ENCODE assay signal across 9 cellular contexts in genomic region chr12:91182664-91183455, GRCh38. TPM values are rescaled to one million over a fixed set of nuclear protein-coding genes. Genes with fewer than 3 reads are reported as not detected.
A peak's percentile ranks its signal among the peaks of the same experiment; 100 is the strongest.
DNase-seq lines count a peak whose midpoint lies in the region; ATAC-seq and TF ChIP-seq lines count a peak whose summit lies in the region.
"Had no signal": no experiment of that assay in that cellular context is flagged by ENCODE, and none has a peak within 500 bp of the region (broad histone marks: within the 10 kb centered on the region; RNA-seq: fewer than 3 reads in every experiment).

DCN (minus strand) TSS chr12:91182817; CDS start chr12:91178552, 4,265 bp downstream.

- H3K27me3 ChIP-seq in left ventricle myocardium inferior (ENCODE audit: low read depth) (no peaks in the 10 kb centered on the region), prostate gland (replicated peaks; ENCODE audit: insufficient read depth) (no peaks in the 10 kb centered on the region)

- ATAC-seq in HG02970 (IDR thresholded peaks at IDR 0.05; ENCODE audit: low FRiP score, unreplicated experiment) (no peak), HG03457 (IDR thresholded peaks at IDR 0.05; ENCODE audit: unreplicated experiment) (no peak)

- intact Hi-C loops in left ventricle myocardium inferior (cut with micrococcal nuclease) (loop anchor here (10.0 kb wide), 1 partner anchor 142 kb away; no protein-coding TSS in a partner anchor), prostate gland (cut with DNase I) (no loop called here)

- no peak for TF ChIP-seq POLR2A in prostate gland (IDR thresholded peaks at IDR 0.05)

- in situ Hi-C loops in astrocyte of the spinal cord (cut with HindIII; ENCODE audit: low sequenced_read_pairs) = no loop called here

- TF ChIP-seq CTCF in AG10803 (conservative IDR thresholded peaks at IDR 0.05; ENCODE audit: low read length) (no peak), astrocyte of the spinal cord (IDR thresholded peaks at IDR 0.05; ENCODE audit: low read depth, low read length) (no peak), left ventricle myocardium inferior (IDR thresholded peaks at IDR 0.05; ENCODE audit: borderline replicate concordance) (no peak), prostate gland (IDR thresholded peaks at IDR 0.05) (no peak)

- WGBS in prostate gland = 43% methylated on average over 4 of the region's 4 CpGs

- H3K4me1 ChIP-seq in left ventricle myocardium inferior = no peaks in the 10 kb centered on the region
- H3K4me1 ChIP-seq in prostate gland (replicated peaks) = no peaks in the 10 kb centered on the region

- H3K9me3 ChIP-seq in left ventricle myocardium inferior (replicated peaks) = no peaks in the 10 kb centered on the region
- no peaks in the 10 kb centered on the region for H3K9me3 ChIP-seq in prostate gland

- peak within 1 kb of the TSS; percentile 72 for H3K4me3 ChIP-seq in AG10803 (ENCODE audit: low read length)
- H3K4me3 ChIP-seq in astrocyte of the spinal cord (ENCODE audit: low read depth, low read length) = peak within 1 kb of the TSS; percentile 54
- H3K4me3 ChIP-seq in left ventricle myocardium inferior = peak within 1 kb of the TSS; percentile 56
- peak within 1 kb of the TSS; percentile 11 to 12 for H3K4me3 ChIP-seq in prostate gland

- peak within 1 kb of the TSS; percentile 85 for H3K27ac ChIP-seq in left ventricle myocardium inferior (replicated peaks)
- peak within 1 kb of the TSS; percentile 14 to 43 for H3K27ac ChIP-seq in prostate gland

- DNase-seq in AG10803 (ENCODE audit: low read depth) (peak; percentile 55), astrocyte of the spinal cord (ENCODE audit: low read depth, low spot score) (peak; percentile 63), left ventricle myocardium inferior (no peak), prostate gland (ENCODE audit: low spot score) (no peak), NCI-H526 treated with DMSO at 0.1 percent for 48 hours (lab: John Stamatoyannopoulos, UW) (no peak), AG20443 (ENCODE audit: low spot score) (no peak)
- DNase-seq: activated naive CD4-positive, alpha-beta T cell treated with anti-CD3 and anti-CD28 coated beads, Interleukin-2, amount 50 U/mL, for 16 hours had no signal

- no peaks in the 10 kb centered on the region for H3K36me3 ChIP-seq in left ventricle myocardium inferior
- H3K36me3 ChIP-seq in prostate gland = no peaks in the 10 kb centered on the region

RNA-seq across cellular contexts. Expression of gene DCN, which starts in this region (rescaled TPM):
- total RNA-seq in left ventricle myocardium inferior = 716 TPM
- 100 to 1,000 TPM; 104 to 404 TPM for total RNA-seq in prostate gland

Comparison
In these comparisons a context has a peak if more than half of its experiments do, and no peak if none do; other contexts are left out.
1. DNase-seq: peak in AG10803 (single experiment) and astrocyte of the spinal cord (single experiment); none in left ventricle myocardium inferior (single experiment), prostate gland (single experiment), NCI-H526 treated with DMSO at 0.1 percent for 48 hours (single experiment) and AG20443 (single experiment).
2. H3K4me3 ChIP-seq: peak in every context shown above with its lines; median percentile 72 in AG10803; 56 in left ventricle myocardium inferior; 54 in astrocyte of the spinal cord; 12 in prostate gland.